ENCODE assay signal across 15 cellular contexts in genomic region chr5:154791535-154791934, GRCh38. TPM values are rescaled to one million over a fixed set of nuclear protein-coding genes. Genes with fewer than 3 reads are reported as not detected.
DNase-seq lines count a peak whose midpoint lies in the region; ATAC-seq and TF ChIP-seq lines count a peak whose summit lies in the region.
"Had no signal": no experiment of that assay in that cellular context is flagged by ENCODE, and none has a peak within 500 bp of the region (broad histone marks: within the 10 kb centered on the region; RNA-seq: fewer than 3 reads in every experiment).

No MANE protein-coding gene starts in this region.

- CTCF ChIA-PET in naive thymus-derived CD4-positive, alpha-beta T cell (lab: Charles Lee): no interaction called here

- intact Hi-C loops in CD14-positive monocyte (cut with micrococcal nuclease): no loop called here
- intact Hi-C loops in naive thymus-derived CD4-positive, alpha-beta T cell (cut with micrococcal nuclease): no loop called here

- H3K4me3 ChIP-seq in naive thymus-derived CD4-positive, alpha-beta T cell (ENCODE audit: low read length): no peak overlapping the region

- H3K4me1 ChIP-seq in naive thymus-derived CD4-positive, alpha-beta T cell (ENCODE audit: control insufficient read depth in 2 of 2, insufficient read depth in 2 of 2, low read length in 2 of 2): peaks cover 14 to 19% of the 10 kb centered on the region in 2 donors

- peaks cover 25% of the 10 kb centered on the region for H3K36me3 Mint-ChIP-seq in memory B cell
- H3K36me3 Mint-ChIP-seq in CD14-positive monocyte: peaks cover 55 to 60% of the 10 kb centered on the region in 2 donors
- H3K36me3 Mint-ChIP-seq in naive thymus-derived CD4-positive, alpha-beta T cell: peaks cover 8 to 36% (median 13%) of the 10 kb centered on the region in 5 donors

- H3K4me3 Mint-ChIP-seq in memory B cell: no peak overlapping the region
- no peak overlapping the region for H3K4me3 Mint-ChIP-seq in CD14-positive monocyte
- H3K4me3 Mint-ChIP-seq in naive thymus-derived CD4-positive, alpha-beta T cell: no peak overlapping the region
- H3K4me3 Mint-ChIP-seq: activated T-cell treated with anti-CD3 and anti-CD28 coated beads, Interleukin-2, amount 50 U/mL, for 72 hours; nephron progenitor cell had no signal

- H3K27ac Mint-ChIP-seq in memory B cell: peak overlapping the region; percentile 77
- H3K27ac Mint-ChIP-seq in CD14-positive monocyte: peak overlapping the region in 1 of 7 donors; percentile 51
- peak overlapping the region in 3 of 9 donors; percentile 22 to 38 (median 28) for H3K27ac Mint-ChIP-seq in naive thymus-derived CD4-positive, alpha-beta T cell
- H3K27ac Mint-ChIP-seq: activated T-cell treated with anti-CD3 and anti-CD28 coated beads, Interleukin-2, amount 50 U/mL, for 72 hours; nephron progenitor cell had no signal

- ATAC-seq in GM19025 (IDR thresholded peaks at IDR 0.05; ENCODE audit: low read depth, unreplicated experiment): peak; percentile 63
- peak; percentile 71 for ATAC-seq in GM21737 (IDR thresholded peaks at IDR 0.05; ENCODE audit: unreplicated experiment)
- peak; percentile 76 for ATAC-seq in HG03135 (IDR thresholded peaks at IDR 0.05; ENCODE audit: unreplicated experiment)
- ATAC-seq in memory B cell (ENCODE audit: low read depth): peak; percentile 73
- ATAC-seq in naive thymus-derived CD4-positive, alpha-beta T cell: no peak
- ATAC-seq: activated T-cell treated with anti-CD3 and anti-CD28 coated beads, Interleukin-2, amount 50 U/mL, for 72 hours; Right ventricle myocardium inferior had no signal

- no peaks in the 10 kb centered on the region for H3K27me3 ChIP-seq in naive thymus-derived CD4-positive, alpha-beta T cell (ENCODE audit: control insufficient read depth in 2 of 2, insufficient read depth in 2 of 2, low read length in 2 of 2)

- DNase-seq in memory B cell (ENCODE audit: low spot score in 2 of 2): no peak
- no peak for DNase-seq in activated T-cell treated with anti-CD3 and anti-CD28 coated beads, Interleukin-2, amount 50 U/mL, for 1 hour
- DNase-seq in DMS153 (lab: John Stamatoyannopoulos, UW): no peak
- DNase-seq in CD14-positive monocyte (ENCODE audit: low spot score): no peak
- no peak for DNase-seq in naive thymus-derived CD4-positive, alpha-beta T cell
- DNase-seq: activated T-cell treated with anti-CD3 and anti-CD28 coated beads, Interleukin-2, amount 50 U/mL, for 72 hours; effector memory CD4-positive, alpha-beta T cell; Kasumi-1; kidney glomerular epithelial cell; NCI-H2171 treated with DMSO at 0.1 percent for 48 hours; nephron progenitor cell had no signal

- H3K27ac ChIP-seq in naive thymus-derived CD4-positive, alpha-beta T cell (ENCODE audit: low read depth, low read length): no peak overlapping the region

- peaks cover 6 to 64% (median 13%) of the 10 kb centered on the region in 3 experiments for H3K36me3 ChIP-seq in naive thymus-derived CD4-positive, alpha-beta T cell (ENCODE audit: control insufficient read depth in 2 of 3, insufficient read depth in 3 of 3, low read length in 3 of 3)

- H3K27me3 Mint-ChIP-seq in memory B cell: no peaks in the 10 kb centered on the region
- H3K27me3 Mint-ChIP-seq in CD14-positive monocyte (ENCODE audit: low read depth in 3 of 3): peaks cover 0 to 1% (median 0%) of the 10 kb centered on the region in 3 donors
- no peaks in the 10 kb centered on the region for H3K27me3 Mint-ChIP-seq in naive thymus-derived CD4-positive, alpha-beta T cell

- H3K9me3 Mint-ChIP-seq in memory B cell (no peaks in the 10 kb centered on the region), CD14-positive monocyte (no peaks in the 10 kb centered on the region)
- no peaks in the 10 kb centered on the region for H3K9me3 Mint-ChIP-seq in naive thymus-derived CD4-positive, alpha-beta T cell
- H3K9me3 Mint-ChIP-seq: activated T-cell treated with anti-CD3 and anti-CD28 coated beads, Interleukin-2, amount 50 U/mL, for 72 hours; nephron progenitor cell had no signal

- H3K4me1 Mint-ChIP-seq in memory B cell: peaks cover 32% of the 10 kb centered on the region
- H3K4me1 Mint-ChIP-seq in CD14-positive monocyte: peaks cover 20% of the 10 kb centered on the region
- peaks cover 18 to 32% (median 27%) of the 10 kb centered on the region in 7 donors for H3K4me1 Mint-ChIP-seq in naive thymus-derived CD4-positive, alpha-beta T cell

- no peak for TF ChIP-seq CTCF in CD14-positive monocyte (IDR thresholded peaks at IDR 0.05)

- H3K9me3 ChIP-seq in naive thymus-derived CD4-positive, alpha-beta T cell (ENCODE audit: control insufficient read depth in 2 of 3, low read length in 3 of 3): no peaks in the 10 kb centered on the region

- POLR2A ChIA-PET in naive thymus-derived CD4-positive, alpha-beta T cell (lab: Charles Lee): no interaction called here

RNA-seq across cellular contexts. Expression of gene LARP1, which starts 36.4 kb away (rescaled TPM):
- 1 to 10 TPM; 4.7 to 5.8 TPM for polyA plus RNA-seq in CD14-positive monocyte
- 100 to 1,000 TPM; 127 to 217 (median 176) TPM for total RNA-seq in naive thymus-derived CD4-positive, alpha-beta T cell
- polyA plus RNA-seq in naive thymus-derived CD4-positive, alpha-beta T cell: 10 to 100 TPM; 12.2 to 28.0 TPM

RNA-seq across cellular contexts. Expression of gene FAXDC2, which starts 58.9 kb away (rescaled TPM):
- under 1 TPM; 0.30 to 0.60 TPM for polyA plus RNA-seq in CD14-positive monocyte
- total RNA-seq in naive thymus-derived CD4-positive, alpha-beta T cell: 1 to 10 TPM in 1 of 5 experiments, under 1 TPM in 1, not detected in 3; 0.49 to 1.9 TPM
- under 1 TPM; 0.30 to 0.32 TPM for polyA plus RNA-seq in naive thymus-derived CD4-positive, alpha-beta T cell
